ENCODE assay signal across 18 cellular contexts in genomic region chr2:54430649-54431048, GRCh38. TPM values are rescaled to one million over a fixed set of nuclear protein-coding genes. Genes with fewer than 3 reads are reported as not detected.
DNase-seq lines count a peak whose midpoint lies in the region; ATAC-seq and TF ChIP-seq lines count a peak whose summit lies in the region.
"Had no signal": no experiment of that assay in that cellular context is flagged by ENCODE, and none has a peak within 500 bp of the region (broad histone marks: within the 10 kb centered on the region; RNA-seq: fewer than 3 reads in every experiment).

No MANE protein-coding gene starts in this region.

- H3K36me3 ChIP-seq in PC-9 (ENCODE audit: low read depth) (no peaks in the 10 kb centered on the region), esophagus squamous epithelium (no peaks in the 10 kb centered on the region), mesodermal cell (ENCODE audit: control insufficient read depth, insufficient read depth, low read length) (no peaks in the 10 kb centered on the region), testis (ENCODE audit: low read depth, missing control alignments) (no peaks in the 10 kb centered on the region)
- H3K36me3 ChIP-seq: WERI-Rb-1 had no signal

- DNase-seq in PC-9, result no peak
- DNase-seq in esophagus squamous epithelium (lab: John Stamatoyannopoulos, UW), result no peak
- no peak for DNase-seq in testis
- DNase-seq in NCI-H2171 (lab: John Stamatoyannopoulos, UW), result no peak
- DNase-seq in NK-92 (lab: John Stamatoyannopoulos, UW; ENCODE audit: unreplicated experiment), result no peak
- DNase-seq: activated CD4-positive, alpha-beta T cell treated with anti-CD3 and anti-CD28 coated beads, Interleukin-2, amount 50 U/mL, for 48 hours; activated naive CD4-positive, alpha-beta T cell treated with anti-CD3 and anti-CD28 coated beads, Interleukin-2, amount 50 U/mL, for 16 hours; activated T-cell treated with anti-CD3 and anti-CD28 coated beads, Interleukin-2, amount 50 U/mL, for 24 hours; EL; hippocampal formation; NCI-H2029 treated with DMSO at 0.1 percent for 48 hours; NCI-H510A; stimulated activated naive B cell treated with anti-CD40 and anti-IgM and Interleukin-4, amounts not matched to agents 10 μg/mL and 1 μg/mL and 100 μg/mL, for 72 hours; T-helper 17 cell; WERI-Rb-1 had no signal

- H3K4me1 ChIP-seq in PC-9 (replicated peaks; ENCODE audit: insufficient read depth) (no peaks in the 10 kb centered on the region), esophagus squamous epithelium (peaks cover 0 to 56% (median 5%) of the 10 kb centered on the region in 3 donors), mesodermal cell (ENCODE audit: control insufficient read depth, insufficient read depth, low read length, poor library complexity, severe bottlenecking) (no peaks in the 10 kb centered on the region), testis (peaks cover 54% of the 10 kb centered on the region)

- H3K9me3 ChIP-seq in PC-9 (ENCODE audit: insufficient read depth, low read depth) (no peaks in the 10 kb centered on the region), esophagus squamous epithelium (no peaks in the 10 kb centered on the region), mesodermal cell (ENCODE audit: control insufficient read depth, low read length) (no peaks in the 10 kb centered on the region), testis (no peaks in the 10 kb centered on the region)

- no TSS peak for BruUV-seq in PC-9 (replicated peaks; lab: Mats Ljungman, UMichigan)

- H3K4me2 ChIP-seq in PC-9, result no peak overlapping the region

- no peak overlapping the region for H3K27ac ChIP-seq in PC-9
- H3K27ac ChIP-seq in esophagus squamous epithelium, result peak overlapping the region; percentile 35 to 77 (median 62)
- H3K27ac ChIP-seq in mesodermal cell (ENCODE audit: low read depth, low read length, severe bottlenecking), result peak overlapping the region; percentile 19
- H3K27ac ChIP-seq in testis, result peak overlapping the region; percentile 58 to 82
- H3K27ac ChIP-seq: WERI-Rb-1 had no signal

- no peaks in the 10 kb centered on the region for H3K27me3 ChIP-seq in PC-9 (ENCODE audit: insufficient read depth, low read depth)
- H3K27me3 ChIP-seq in esophagus squamous epithelium, result no peaks in the 10 kb centered on the region
- H3K27me3 ChIP-seq in testis, result no peaks in the 10 kb centered on the region

- no peaks in the 10 kb centered on the region for H3K79me2 ChIP-seq in PC-9 (ENCODE audit: low read depth)

- H3K4me3 ChIP-seq in PC-9 (no peak overlapping the region), esophagus squamous epithelium (no peak overlapping the region), mesodermal cell (ENCODE audit: extremely low read depth, insufficient read depth, low read length, poor library complexity, severe bottlenecking) (no peak overlapping the region), testis (no peak overlapping the region)

- no peaks in the 10 kb centered on the region for H4K20me1 ChIP-seq in PC-9 (ENCODE audit: insufficient read depth)

- 0 out of 2 replicates have a peak overlapping the region, but pooled peaks have one; percentile 24 for H2AFZ ChIP-seq in PC-9

- CTCF ChIA-PET in PC-9 (lab: Charles Lee), result no interaction called here

- 80 to 81% methylated on average over 5 of the region's 5 CpGs for WGBS in esophagus squamous epithelium, 2 donors
- WGBS in mesodermal cell (ENCODE audit: insufficient coverage in 2 of 2), 2 experiments, result 100% methylated on average over 2 of the region's 5 CpGs; no CpG with 5 or more reads in 1 of the 2 experiments
- WGBS in testis, 2 donors, result 54 to 67% methylated on average over 5 of the region's 5 CpGs

- TF ChIP-seq POLR2A in esophagus squamous epithelium (IDR thresholded peaks at IDR 0.05) (no peak), testis (IDR thresholded peaks at IDR 0.05) (no peak)

- intact Hi-C loops in PC-9 (cut with micrococcal nuclease; ENCODE audit: unreplicated experiment), result no loop called here
- intact Hi-C loops in esophagus squamous epithelium (cut with DNase I), result no loop called here
- intact Hi-C loops in testis (cut with DNase I; ENCODE audit: low total_unique reads), result no loop called here

- no peak for TF ChIP-seq CTCF in PC-9 (conservative IDR thresholded peaks at IDR 0.05)
- no peak for TF ChIP-seq CTCF in esophagus squamous epithelium (IDR thresholded peaks at IDR 0.05)
- TF ChIP-seq CTCF in testis (IDR thresholded peaks at IDR 0.05), result no peak

- H3K9me2 ChIP-seq in PC-9 (ENCODE audit: insufficient read depth), result no peaks in the 10 kb centered on the region

- ATAC-seq in GM19467 (IDR thresholded peaks at IDR 0.05; ENCODE audit: unreplicated experiment), result no peak
- no peak for ATAC-seq in HG02623 (IDR thresholded peaks at IDR 0.05; ENCODE audit: unreplicated experiment)
- ATAC-seq: T-helper 17 cell had no signal

- POLR2A ChIA-PET in PC-9 (lab: Charles Lee; ENCODE audit: unreplicated experiment), result no interaction called here

- H3F3A ChIP-seq in PC-9 (ENCODE audit: insufficient read depth, low read depth), result no peaks in the 10 kb centered on the region

RNA-seq across cellular contexts. Expression of gene SPTBN1, which starts 25.5 kb away (rescaled TPM):
- total RNA-seq in PC-9 (2021) (234 and 262 TPM in 2 replicates), esophagus squamous epithelium (100 to 1,000 TPM in 2 of 4 donors, 10 to 100 TPM in 2; 65.0 to 217 (median 85.3) TPM), testis (100 to 1,000 TPM; 278 to 366 TPM)
- polyA plus RNA-seq in mesodermal cell (2013, experiment 1 of 2), result 152 TPM
- polyA plus RNA-seq in mesodermal cell (2013, experiment 2 of 2), result 131 TPM
- 143 TPM for polyA plus RNA-seq in testis (ENCODE audit: insufficient read depth, low read depth, low replicate concordance)
